Comparison of ENCODE assay signal across 9 cellular contexts in the genomic region with DNA sequence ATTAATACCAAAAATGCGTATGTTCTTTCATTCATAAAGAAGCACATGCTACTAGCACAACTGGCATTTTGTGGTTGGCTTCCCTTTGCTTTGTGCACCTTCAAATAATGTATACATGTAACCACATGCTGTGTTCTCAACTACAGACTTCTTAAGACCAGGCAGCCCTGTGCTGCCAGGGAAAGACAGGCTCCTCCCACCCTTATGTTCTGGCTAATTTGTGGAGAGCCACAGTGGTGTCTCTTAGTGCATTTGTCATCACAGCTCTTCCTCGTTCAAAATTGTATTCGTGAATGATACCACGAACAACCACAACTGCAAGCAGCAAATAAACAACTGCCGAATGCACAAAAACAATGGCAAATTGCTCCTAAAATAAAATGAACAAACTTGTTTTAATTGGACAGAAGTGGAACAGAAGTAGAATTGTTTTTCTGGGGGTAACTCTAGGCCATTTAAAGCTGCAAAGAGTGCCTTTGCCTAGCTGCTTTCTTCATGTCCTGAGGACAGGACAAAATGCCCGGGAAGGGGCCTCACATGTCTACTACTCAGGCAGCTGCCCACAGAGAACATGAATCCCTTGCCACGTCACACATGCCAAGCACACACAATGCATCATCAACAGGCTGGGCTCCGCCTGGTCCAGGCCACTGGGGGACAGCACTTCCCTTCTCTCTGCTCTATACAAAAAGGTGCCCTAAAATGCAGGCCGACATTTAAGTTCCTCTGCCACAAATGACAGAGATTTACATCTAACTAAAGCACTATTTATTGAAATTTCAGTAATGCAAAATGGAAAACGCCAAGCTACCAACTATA. TPM values are rescaled to one million over a fixed set of nuclear protein-coding genes. Genes with fewer than 3 reads are reported as not detected.
DNase-seq lines count a peak whose midpoint lies in the region; ATAC-seq and TF ChIP-seq lines count a peak whose summit lies in the region.
"Had no signal": no experiment of that assay in that cellular context is flagged by ENCODE, and none has a peak within 500 bp of the region (broad histone marks: within the 10 kb centered on the region; RNA-seq: fewer than 3 reads in every experiment).

No MANE protein-coding gene starts in this region.

- no peak for DNase-seq in natural killer cell
- DNase-seq in natural killer cell treated with Interleukin-12 subunit alpha and Interleukin-12 subunit beta and Interleukin-15 and Interleukin-18, amount 100 ng/mL, for 72 hours (ENCODE audit: low spot score) = no peak
- DNase-seq in WERI-Rb-1 = peak; percentile 75
- peak; percentile 80 to 87 for DNase-seq in foreskin fibroblast
- DNase-seq in upper lobe of right lung = no peak
- no peak for DNase-seq in middle frontal gyrus (ENCODE audit: extremely low spot score, low spot score)
- DNase-seq: NK-92 treated with Interleukin-12 subunit alpha and Interleukin-12 subunit beta, amount 100 ng/mL, for 24 hours had no signal

- peak overlapping the region in 1 of 2 donors; percentile 18 for H3K27ac Mint-ChIP-seq in natural killer cell
- H3K27ac Mint-ChIP-seq in natural killer cell treated with Interleukin-12 subunit alpha and Interleukin-12 subunit beta and Interleukin-15 and Interleukin-18, amount 100 ng/mL, for 72 hours = no peak overlapping the region

- H3K27me3 Mint-ChIP-seq in natural killer cell (ENCODE audit: low read depth in 2 of 2) = no peaks in the 10 kb centered on the region
- no peaks in the 10 kb centered on the region for H3K27me3 Mint-ChIP-seq in natural killer cell treated with Interleukin-12 subunit alpha and Interleukin-12 subunit beta and Interleukin-15 and Interleukin-18, amount 100 ng/mL, for 72 hours

- H3K4me3 ChIP-seq in WERI-Rb-1 (ENCODE audit: low read depth, low read length) (no peak overlapping the region), foreskin fibroblast (ENCODE audit: low read depth in 1 of 2, low read length in 2 of 2) (no peak overlapping the region), upper lobe of right lung (no peak overlapping the region)

- no peaks in the 10 kb centered on the region for H3K9me3 Mint-ChIP-seq in natural killer cell
- H3K9me3 Mint-ChIP-seq in natural killer cell treated with Interleukin-12 subunit alpha and Interleukin-12 subunit beta and Interleukin-15 and Interleukin-18, amount 100 ng/mL, for 72 hours = no peaks in the 10 kb centered on the region

- H3K9me3 ChIP-seq in WERI-Rb-1 (ENCODE audit: severe bottlenecking) = no peaks in the 10 kb centered on the region
- no peaks in the 10 kb centered on the region for H3K9me3 ChIP-seq in upper lobe of right lung

- H3K27me3 ChIP-seq in WERI-Rb-1 (ENCODE audit: insufficient read depth, low read depth, severe bottlenecking) = no peaks in the 10 kb centered on the region
- H3K27me3 ChIP-seq in upper lobe of right lung = no peaks in the 10 kb centered on the region

- H3K4me3 Mint-ChIP-seq in natural killer cell = no peak overlapping the region
- no peak overlapping the region for H3K4me3 Mint-ChIP-seq in natural killer cell treated with Interleukin-12 subunit alpha and Interleukin-12 subunit beta and Interleukin-15 and Interleukin-18, amount 100 ng/mL, for 72 hours

- H3K36me3 Mint-ChIP-seq in natural killer cell = no peaks in the 10 kb centered on the region
- no peaks in the 10 kb centered on the region for H3K36me3 Mint-ChIP-seq in natural killer cell treated with Interleukin-12 subunit alpha and Interleukin-12 subunit beta and Interleukin-15 and Interleukin-18, amount 100 ng/mL, for 72 hours

- no peak for TF ChIP-seq CTCF in natural killer cell (IDR thresholded peaks at IDR 0.05)
- peak; percentile 82 for TF ChIP-seq CTCF in WERI-Rb-1 (IDR thresholded peaks at IDR 0.05; ENCODE audit: low read depth, low read length)
- peak; percentile 5 for TF ChIP-seq CTCF in foreskin fibroblast (IDR thresholded peaks at IDR 0.05; ENCODE audit: low read depth, low read length)
- TF ChIP-seq CTCF in upper lobe of right lung (IDR thresholded peaks at IDR 0.05) = no peak

- peaks cover 5% of the 10 kb centered on the region for H3K4me1 ChIP-seq in upper lobe of right lung

- H3K4me1 Mint-ChIP-seq in natural killer cell = peaks cover 36 to 50% of the 10 kb centered on the region in 2 donors
- peaks cover 8 to 9% of the 10 kb centered on the region in 2 donors for H3K4me1 Mint-ChIP-seq in natural killer cell treated with Interleukin-12 subunit alpha and Interleukin-12 subunit beta and Interleukin-15 and Interleukin-18, amount 100 ng/mL, for 72 hours (ENCODE audit: low read depth in 2 of 2)

- ATAC-seq in natural killer cell (peak in 2 of 3 donors; percentile 56 to 59), upper lobe of right lung (peak; percentile 71), HG02852 (IDR thresholded peaks at IDR 0.05; ENCODE audit: unreplicated experiment) (no peak), GM18511 (IDR thresholded peaks at IDR 0.05; ENCODE audit: unreplicated experiment) (no peak)
- no peak for ATAC-seq in natural killer cell treated with Interleukin-12 subunit alpha and Interleukin-12 subunit beta and Interleukin-15 and Interleukin-18, amount 100 ng/mL, for 72 hours

- H3K27ac ChIP-seq in WERI-Rb-1 (peak overlapping the region; percentile 26), upper lobe of right lung (no peak overlapping the region)

- peaks cover 5% of the 10 kb centered on the region for H3K36me3 ChIP-seq in WERI-Rb-1
- peaks cover 28% of the 10 kb centered on the region for H3K36me3 ChIP-seq in upper lobe of right lung

- intact Hi-C loops in natural killer cell (cut with micrococcal nuclease) (no loop called here), upper lobe of right lung (cut with DNase I) (no loop called here)

RNA-seq across cellular contexts. Expression of gene IRS2, which starts 21.7 kb away (rescaled TPM):
- total RNA-seq in natural killer cell = 10 to 100 TPM; 39.8 to 79.1 (median 60.9) TPM
- 1 to 10 TPM in 1 of 2 donors, under 1 TPM in 1; 0.95 to 1.1 TPM for total RNA-seq in natural killer cell treated with Interleukin-12 subunit alpha and Interleukin-12 subunit beta and Interleukin-15 and Interleukin-18, amount 100 ng/mL, for 72 hours
- total RNA-seq in upper lobe of right lung = 43.8 TPM

Comparison
In these comparisons a context has a peak if more than half of its experiments do, and no peak if none do; other contexts are left out.
1. ATAC-seq: peak in natural killer cell (2 of 3) and upper lobe of right lung (single experiment); none in natural killer cell treated with Interleukin-12 subunit alpha and Interleukin-12 subunit beta and Interleukin-15 and Interleukin-18, amount 100 ng/mL, for 72 hours (0 of 2), HG02852 (single experiment) and GM18511 (single experiment).
2. RNA of gene IRS2, which starts 21.7 kb away (total RNA-seq): 39.8 to 79.1 TPM in natural killer cell and 43.8 TPM in upper lobe of right lung (single experiment); 0.95 to 1.1 TPM in natural killer cell treated with Interleukin-12 subunit alpha and Interleukin-12 subunit beta and Interleukin-15 and Interleukin-18, amount 100 ng/mL, for 72 hours; every median in the first group is over 10 times any median in the second.
3. DNase-seq: peak in WERI-Rb-1 (single experiment) and foreskin fibroblast (2 of 2); none in natural killer cell (single experiment), natural killer cell treated with Interleukin-12 subunit alpha and Interleukin-12 subunit beta and Interleukin-15 and Interleukin-18, amount 100 ng/mL, for 72 hours (single experiment), upper lobe of right lung (single experiment) and middle frontal gyrus (single experiment).
4. CTCF ChIP-seq: peak in WERI-Rb-1 (single experiment) and foreskin fibroblast (single experiment); none in natural killer cell (single experiment) and upper lobe of right lung (single experiment).